2 cellular contexts compared by ENCODE assay signal in the genomic region with DNA sequence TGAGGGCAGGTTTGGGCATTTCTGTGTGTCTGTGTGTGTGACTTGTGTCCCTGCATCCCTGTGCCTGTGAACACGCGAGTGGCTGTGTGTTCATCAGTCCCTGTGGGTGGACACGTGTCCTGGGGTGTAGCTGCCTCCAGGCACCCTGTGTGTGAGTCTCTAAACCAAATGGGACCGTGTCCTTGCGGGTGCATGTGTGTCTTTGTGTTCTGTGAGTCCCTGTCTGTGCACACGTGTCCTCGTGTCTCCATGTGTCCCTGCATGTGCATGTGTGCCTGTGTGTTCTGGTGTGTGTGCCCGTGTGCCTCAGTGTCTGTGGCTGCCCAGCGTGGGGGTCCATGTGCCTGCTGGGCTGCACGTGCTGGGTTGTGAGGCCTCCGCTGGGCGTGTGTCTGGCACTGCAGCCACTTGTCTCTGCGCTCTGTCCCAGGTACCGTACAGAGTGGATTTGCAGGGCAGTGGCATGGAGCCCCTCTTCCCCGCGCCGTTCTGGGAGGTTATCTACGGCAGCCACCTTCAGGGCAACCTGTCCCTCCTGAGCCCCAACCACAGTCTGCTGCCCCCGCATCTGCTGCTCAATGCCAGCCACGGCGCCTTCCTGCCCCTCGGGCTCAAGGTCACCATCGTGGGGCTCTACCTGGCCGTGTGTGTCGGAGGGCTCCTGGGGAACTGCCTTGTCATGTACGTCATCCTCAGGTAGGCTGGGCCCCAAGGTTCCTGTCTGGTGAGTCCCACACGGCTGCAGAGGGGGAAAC.
TF ChIP-seq lines count a peak whose summit lies in the region.

No MANE protein-coding gene starts in this region.

TF ChIP-seq in SK-N-SH treated with all-trans-retinoic acid at 6 μM for 48 hours, 23 proteins besides CTCF, POLR2A, EP300 and RAD21:
- TF ChIP-seq, protein P1, sequence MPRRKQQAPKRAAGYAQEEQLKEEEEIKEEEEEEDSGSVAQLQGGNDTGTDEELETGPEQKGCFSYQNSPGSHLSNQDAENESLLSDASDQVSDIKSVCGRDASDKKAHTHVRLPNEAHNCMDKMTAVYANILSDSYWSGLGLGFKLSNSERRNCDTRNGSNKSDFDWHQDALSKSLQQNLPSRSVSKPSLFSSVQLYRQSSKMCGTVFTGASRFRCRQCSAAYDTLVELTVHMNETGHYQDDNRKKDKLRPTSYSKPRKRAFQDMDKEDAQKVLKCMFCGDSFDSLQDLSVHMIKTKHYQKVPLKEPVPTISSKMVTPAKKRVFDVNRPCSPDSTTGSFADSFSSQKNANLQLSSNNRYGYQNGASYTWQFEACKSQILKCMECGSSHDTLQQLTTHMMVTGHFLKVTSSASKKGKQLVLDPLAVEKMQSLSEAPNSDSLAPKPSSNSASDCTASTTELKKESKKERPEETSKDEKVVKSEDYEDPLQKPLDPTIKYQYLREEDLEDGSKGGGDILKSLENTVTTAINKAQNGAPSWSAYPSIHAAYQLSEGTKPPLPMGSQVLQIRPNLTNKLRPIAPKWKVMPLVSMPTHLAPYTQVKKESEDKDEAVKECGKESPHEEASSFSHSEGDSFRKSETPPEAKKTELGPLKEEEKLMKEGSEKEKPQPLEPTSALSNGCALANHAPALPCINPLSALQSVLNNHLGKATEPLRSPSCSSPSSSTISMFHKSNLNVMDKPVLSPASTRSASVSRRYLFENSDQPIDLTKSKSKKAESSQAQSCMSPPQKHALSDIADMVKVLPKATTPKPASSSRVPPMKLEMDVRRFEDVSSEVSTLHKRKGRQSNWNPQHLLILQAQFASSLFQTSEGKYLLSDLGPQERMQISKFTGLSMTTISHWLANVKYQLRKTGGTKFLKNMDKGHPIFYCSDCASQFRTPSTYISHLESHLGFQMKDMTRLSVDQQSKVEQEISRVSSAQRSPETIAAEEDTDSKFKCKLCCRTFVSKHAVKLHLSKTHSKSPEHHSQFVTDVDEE (CRISPR knock-in tag; IDR thresholded peaks at IDR 0.05), result no peak
- TF ChIP-seq, protein P2, sequence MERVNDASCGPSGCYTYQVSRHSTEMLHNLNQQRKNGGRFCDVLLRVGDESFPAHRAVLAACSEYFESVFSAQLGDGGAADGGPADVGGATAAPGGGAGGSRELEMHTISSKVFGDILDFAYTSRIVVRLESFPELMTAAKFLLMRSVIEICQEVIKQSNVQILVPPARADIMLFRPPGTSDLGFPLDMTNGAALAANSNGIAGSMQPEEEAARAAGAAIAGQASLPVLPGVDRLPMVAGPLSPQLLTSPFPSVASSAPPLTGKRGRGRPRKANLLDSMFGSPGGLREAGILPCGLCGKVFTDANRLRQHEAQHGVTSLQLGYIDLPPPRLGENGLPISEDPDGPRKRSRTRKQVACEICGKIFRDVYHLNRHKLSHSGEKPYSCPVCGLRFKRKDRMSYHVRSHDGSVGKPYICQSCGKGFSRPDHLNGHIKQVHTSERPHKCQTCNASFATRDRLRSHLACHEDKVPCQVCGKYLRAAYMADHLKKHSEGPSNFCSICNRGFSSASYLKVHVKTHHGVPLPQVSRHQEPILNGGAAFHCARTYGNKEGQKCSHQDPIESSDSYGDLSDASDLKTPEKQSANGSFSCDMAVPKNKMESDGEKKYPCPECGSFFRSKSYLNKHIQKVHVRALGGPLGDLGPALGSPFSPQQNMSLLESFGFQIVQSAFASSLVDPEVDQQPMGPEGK (CRISPR knock-in tag; IDR thresholded peaks at IDR 0.05; ENCODE audit: borderline replicate concordance), result no peak
- TF ChIP-seq PPARA (CRISPR knock-in tag; IDR thresholded peaks at IDR 0.05; ENCODE audit: borderline replicate concordance) (no peak), BACH2 (CRISPR knock-in tag; IDR thresholded peaks at IDR 0.05; ENCODE audit: borderline replicate concordance) (no peak), ESRRG (CRISPR knock-in tag; IDR thresholded peaks at IDR 0.05) (no peak)

TF ChIP-seq in SK-N-SH, 30 proteins besides CTCF, POLR2A, EP300 and RAD21 (continued from another document):
- no peak for TF ChIP-seq REST (IDR thresholded peaks at IDR 0.05; ENCODE audit: low read depth, low read length)
- TF ChIP-seq POLR2AphosphoS5 (IDR thresholded peaks at IDR 0.05; ENCODE audit: low read depth, low read length), result no peak
- no peak for TF ChIP-seq USF2 (IDR thresholded peaks at IDR 0.05; ENCODE audit: borderline replicate concordance, low read depth, low read length)
- TF ChIP-seq EZH2phosphoT487 (IDR thresholded peaks at IDR 0.05; ENCODE audit: borderline replicate concordance, low read depth), result no peak
- no peak for TF ChIP-seq USF1 (IDR thresholded peaks at IDR 0.05; ENCODE audit: borderline replicate concordance, low read depth)
- TF ChIP-seq TCF12 (IDR thresholded peaks at IDR 0.05), result no peak
- TF ChIP-seq FOXM1 (IDR thresholded peaks at IDR 0.05; ENCODE audit: low read depth), result no peak
- no peak for TF ChIP-seq FOSL2 (IDR thresholded peaks at IDR 0.05; ENCODE audit: borderline replicate concordance, low read depth)
- no peak for TF ChIP-seq JUND (IDR thresholded peaks at IDR 0.05)
- no peak for TF ChIP-seq RFX5 (IDR thresholded peaks at IDR 0.05; ENCODE audit: low read length)
- no peak for TF ChIP-seq TAF1 (IDR thresholded peaks at IDR 0.05; ENCODE audit: borderline replicate concordance, low read depth, low read length)
- no peak for TF ChIP-seq FOXJ3 (CRISPR knock-in tag; IDR thresholded peaks at IDR 0.05)
- TF ChIP-seq RXRA (IDR thresholded peaks at IDR 0.05; ENCODE audit: borderline replicate concordance, low read depth), result no peak
- TF ChIP-seq GATA2 (CRISPR knock-in tag; IDR thresholded peaks at IDR 0.05), result no peak
